Comparison of ENCODE assay signal across 1 cellular context in the genomic region with DNA sequence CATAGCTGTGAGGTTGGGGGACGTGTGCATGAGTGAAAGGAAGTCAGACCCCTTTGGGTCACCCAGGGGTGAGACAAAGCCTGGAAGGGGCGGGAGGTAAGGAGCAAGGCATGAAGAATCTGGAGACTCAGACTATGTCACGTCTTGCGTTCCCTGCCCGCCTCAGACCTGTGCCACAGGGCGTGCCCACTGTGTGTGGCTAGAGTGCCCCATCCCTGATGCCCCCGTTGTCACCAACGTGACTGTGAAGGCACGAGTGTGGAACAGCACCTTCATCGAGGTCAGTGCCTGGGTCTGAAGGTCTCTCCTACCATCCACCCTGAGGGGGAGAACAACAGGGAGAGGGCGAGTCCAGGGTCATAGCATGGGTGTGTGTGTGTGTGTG.
A peak's percentile ranks its signal among the peaks of the same experiment; 100 is the strongest.
TF ChIP-seq lines count a peak whose summit lies in the region.

No MANE protein-coding gene starts in this region.

TF ChIP-seq in K562, 482 proteins besides CTCF, POLR2A, EP300 and RAD21:
- TF ChIP-seq, protein P1, sequence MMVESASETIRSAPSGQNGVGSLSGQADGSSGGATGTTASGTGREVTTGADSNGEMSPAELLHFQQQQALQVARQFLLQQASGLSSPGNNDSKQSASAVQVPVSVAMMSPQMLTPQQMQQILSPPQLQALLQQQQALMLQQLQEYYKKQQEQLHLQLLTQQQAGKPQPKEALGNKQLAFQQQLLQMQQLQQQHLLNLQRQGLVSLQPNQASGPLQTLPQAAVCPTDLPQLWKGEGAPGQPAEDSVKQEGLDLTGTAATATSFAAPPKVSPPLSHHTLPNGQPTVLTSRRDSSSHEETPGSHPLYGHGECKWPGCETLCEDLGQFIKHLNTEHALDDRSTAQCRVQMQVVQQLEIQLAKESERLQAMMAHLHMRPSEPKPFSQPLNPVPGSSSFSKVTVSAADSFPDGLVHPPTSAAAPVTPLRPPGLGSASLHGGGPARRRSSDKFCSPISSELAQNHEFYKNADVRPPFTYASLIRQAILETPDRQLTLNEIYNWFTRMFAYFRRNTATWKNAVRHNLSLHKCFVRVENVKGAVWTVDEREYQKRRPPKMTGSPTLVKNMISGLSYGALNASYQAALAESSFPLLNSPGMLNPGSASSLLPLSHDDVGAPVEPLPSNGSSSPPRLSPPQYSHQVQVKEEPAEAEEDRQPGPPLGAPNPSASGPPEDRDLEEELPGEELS (CRISPR knock-in tag; IDR thresholded peaks at IDR 0.05; ENCODE audit: borderline replicate concordance), result 0 out of 2 replicates have a peak, but pooled peaks have one; percentile 34
- no peak for TF ChIP-seq BMI1 (IDR thresholded peaks at IDR 0.05; ENCODE audit: low read length)
